29 cellular contexts compared by ENCODE assay signal in genomic region chr3:81436182-81436581, GRCh38.
"Had no signal": no experiment of that assay in that cellular context is flagged by ENCODE, and none has a peak within 500 bp of the region (broad histone marks: within the 10 kb centered on the region; RNA-seq: fewer than 3 reads in every experiment).

No MANE protein-coding gene starts in this region.

- H3K36me3 Mint-ChIP-seq: activated naive CD4-positive, alpha-beta T cell treated with anti-CD3 and anti-CD28 coated beads, Interleukin-2, amount 10 ng/mL, durations not matched to agents 7 days and 5 days; activated naive CD4-positive, alpha-beta T cell treated with anti-CD3 and anti-CD28 coated beads, Interleukin-2, amount 50 U/mL, for 72 hours; activated naive CD8-positive, alpha-beta T cell treated with anti-CD3 and anti-CD28 coated beads, Interleukin-2, amount 10 ng/mL, durations not matched to agents 7 days and 5 days; brain had no signal

- H3K9me3 Mint-ChIP-seq: activated CD4-positive, alpha-beta memory T cell treated with anti-CD3 and anti-CD28 coated beads, Interleukin-2, amount 10 ng/mL, durations not matched to agents 7 days and 5 days; activated CD4-positive, alpha-beta T cell treated with anti-CD3 and anti-CD28 coated beads, Interleukin-2, amount 10 ng/mL, durations not matched to agents 7 days and 5 days; activated naive CD4-positive, alpha-beta T cell treated with anti-CD3 and anti-CD28 coated beads, Interleukin-2, amount 10 ng/mL, durations not matched to agents 7 days and 5 days; activated naive CD8-positive, alpha-beta T cell treated with anti-CD3 and anti-CD28 coated beads, Interleukin-2, amount 10 ng/mL, durations not matched to agents 7 days and 5 days; activated T-cell treated with anti-CD3 and anti-CD28 coated beads, Interleukin-2, amount 50 U/mL, for 24 hours; brain had no signal

- DNase-seq: activated CD4-positive, alpha-beta memory T cell treated with anti-CD3 and anti-CD28 coated beads, Interleukin-2, amount 10 ng/mL, durations not matched to agents 7 days and 5 days; activated CD4-positive, alpha-beta T cell treated with anti-CD3 and anti-CD28 coated beads for 4 hours; activated CD4-positive, alpha-beta T cell treated with anti-CD3 and anti-CD28 coated beads, Interleukin-2, amount 10 ng/mL, durations not matched to agents 7 days and 5 days; activated CD4-positive, alpha-beta T cell treated with anti-CD3 and anti-CD28 coated beads, Interleukin-2, amount 50 U/mL, for 4 hours; activated CD4-positive, CD25-positive, alpha-beta regulatory T cell; activated CD4-positive, CD25-positive, alpha-beta regulatory T cell treated with anti-CD3 and anti-CD28 coated beads, Interleukin-2, amount 50 U/mL, for 72 hours; activated CD8-positive, alpha-beta memory T cell treated with anti-CD3 and anti-CD28 coated beads, Interleukin-2, amount 50 U/mL, for 48 hours; activated gamma-delta T cell; activated naive CD4-positive, alpha-beta T cell; activated naive CD4-positive, alpha-beta T cell treated with anti-CD3 and anti-CD28 coated beads, Interleukin-2, amount 10 ng/mL, durations not matched to agents 7 days and 5 days; activated naive CD8-positive, alpha-beta T cell treated with anti-CD3 and anti-CD28 coated beads, Interleukin-2, amount 10 ng/mL, durations not matched to agents 7 days and 5 days; activated T-cell treated with anti-CD3 and anti-CD28 coated beads for 4 hours; activated T-cell treated with anti-CD3 and anti-CD28 coated beads, Interleukin-2, amount 50 U/mL, for 24 hours; activated T-cell treated with anti-CD3 and anti-CD28 coated beads, Interleukin-2, amount 50 U/mL, for 72 hours; central memory CD4-positive, alpha-beta T cell; cerebellar nuclear complex; colonic mucosa; effector CD8-positive, alpha-beta T cell; esophagus squamous epithelium; foreskin melanocyte; heart right ventricle had no signal

- ATAC-seq: activated naive CD4-positive, alpha-beta T cell treated with anti-CD3 and anti-CD28 coated beads, Interleukin-2, amount 50 U/mL, for 72 hours; activated T-cell treated with anti-CD3 and anti-CD28 coated beads, Interleukin-2, amount 50 U/mL, for 72 hours; gastroesophageal sphincter; heart right ventricle had no signal

- H3K4me1 Mint-ChIP-seq: activated CD4-positive, alpha-beta memory T cell treated with anti-CD3 and anti-CD28 coated beads, Interleukin-2, amount 10 ng/mL, durations not matched to agents 7 days and 5 days; activated CD4-positive, alpha-beta T cell treated with anti-CD3 and anti-CD28 coated beads, Interleukin-2, amount 10 ng/mL, durations not matched to agents 7 days and 5 days; activated naive CD4-positive, alpha-beta T cell treated with anti-CD3 and anti-CD28 coated beads, Interleukin-2, amount 10 ng/mL, durations not matched to agents 7 days and 5 days; activated naive CD8-positive, alpha-beta T cell treated with anti-CD3 and anti-CD28 coated beads, Interleukin-2, amount 10 ng/mL, durations not matched to agents 7 days and 5 days; brain had no signal

- H3K4me2 ChIP-seq: hepatocyte had no signal

- H3K4me1 ChIP-seq: ascending aorta, breast epithelium, colonic mucosa, esophagus squamous epithelium, gastroesophageal sphincter, heart right ventricle had no signal

- H3K9me3 ChIP-seq: ascending aorta, breast epithelium, colonic mucosa, esophagus squamous epithelium, gastroesophageal sphincter, heart right ventricle had no signal

- H2AFZ ChIP-seq: hepatocyte had no signal

- H3K27ac Mint-ChIP-seq: activated CD4-positive, alpha-beta memory T cell treated with anti-CD3 and anti-CD28 coated beads, Interleukin-2, amount 10 ng/mL, durations not matched to agents 7 days and 5 days; activated CD4-positive, alpha-beta T cell treated with anti-CD3 and anti-CD28 coated beads, Interleukin-2, amount 10 ng/mL, durations not matched to agents 7 days and 5 days; activated naive CD4-positive, alpha-beta T cell treated with anti-CD3 and anti-CD28 coated beads, Interleukin-2, amount 10 ng/mL, durations not matched to agents 7 days and 5 days; activated naive CD4-positive, alpha-beta T cell treated with anti-CD3 and anti-CD28 coated beads, Interleukin-2, amount 50 U/mL, for 72 hours; activated naive CD8-positive, alpha-beta T cell treated with anti-CD3 and anti-CD28 coated beads, Interleukin-2, amount 10 ng/mL, durations not matched to agents 7 days and 5 days; activated T-cell treated with anti-CD3 and anti-CD28 coated beads, Interleukin-2, amount 50 U/mL, for 24 hours; activated T-cell treated with anti-CD3 and anti-CD28 coated beads, Interleukin-2, amount 50 U/mL, for 72 hours; brain had no signal

- H3K36me3 ChIP-seq: ascending aorta, breast epithelium, cardiac muscle cell, colonic mucosa, esophagus squamous epithelium, gastroesophageal sphincter, heart right ventricle had no signal

- H3K4me3 Mint-ChIP-seq: activated CD4-positive, alpha-beta memory T cell treated with anti-CD3 and anti-CD28 coated beads, Interleukin-2, amount 10 ng/mL, durations not matched to agents 7 days and 5 days; activated CD4-positive, alpha-beta T cell treated with anti-CD3 and anti-CD28 coated beads, Interleukin-2, amount 10 ng/mL, durations not matched to agents 7 days and 5 days; activated naive CD4-positive, alpha-beta T cell treated with anti-CD3 and anti-CD28 coated beads, Interleukin-2, amount 10 ng/mL, durations not matched to agents 7 days and 5 days; activated naive CD8-positive, alpha-beta T cell treated with anti-CD3 and anti-CD28 coated beads, Interleukin-2, amount 10 ng/mL, durations not matched to agents 7 days and 5 days; activated T-cell treated with anti-CD3 and anti-CD28 coated beads, Interleukin-2, amount 50 U/mL, for 24 hours; activated T-cell treated with anti-CD3 and anti-CD28 coated beads, Interleukin-2, amount 50 U/mL, for 72 hours; brain had no signal

- H3K27me3 Mint-ChIP-seq: activated CD4-positive, alpha-beta memory T cell treated with anti-CD3 and anti-CD28 coated beads, Interleukin-2, amount 10 ng/mL, durations not matched to agents 7 days and 5 days; activated CD4-positive, alpha-beta T cell treated with anti-CD3 and anti-CD28 coated beads, Interleukin-2, amount 10 ng/mL, durations not matched to agents 7 days and 5 days; activated naive CD4-positive, alpha-beta T cell treated with anti-CD3 and anti-CD28 coated beads, Interleukin-2, amount 10 ng/mL, durations not matched to agents 7 days and 5 days; activated naive CD8-positive, alpha-beta T cell treated with anti-CD3 and anti-CD28 coated beads, Interleukin-2, amount 10 ng/mL, durations not matched to agents 7 days and 5 days; activated T-cell treated with anti-CD3 and anti-CD28 coated beads, Interleukin-2, amount 50 U/mL, for 24 hours; brain had no signal

- H3K27ac ChIP-seq: ascending aorta, breast epithelium, cardiac muscle cell, colonic mucosa, epithelial cell of prostate, esophagus squamous epithelium, gastroesophageal sphincter, heart right ventricle, hepatocyte had no signal

- H3K79me2 ChIP-seq: hepatocyte had no signal

- H3K27me3 ChIP-seq: ascending aorta, breast epithelium, cardiac muscle cell, colonic mucosa, esophagus squamous epithelium, gastroesophageal sphincter, heart right ventricle, hepatocyte had no signal

- H3K4me3 ChIP-seq: ascending aorta, breast epithelium, cardiac muscle cell, colonic mucosa, esophagus squamous epithelium, gastroesophageal sphincter, heart right ventricle, hepatocyte had no signal
